9 cellular contexts compared by ENCODE assay signal in genomic region chr12:78088391-78088832, GRCh38.
DNase-seq lines count a peak whose midpoint lies in the region; ATAC-seq and TF ChIP-seq lines count a peak whose summit lies in the region.
"Had no signal": no experiment of that assay in that cellular context is flagged by ENCODE, and none has a peak within 500 bp of the region (broad histone marks: within the 10 kb centered on the region; RNA-seq: fewer than 3 reads in every experiment).

No MANE protein-coding gene starts in this region.

- no peak overlapping the region; a peak in 1 of 4 replicates for H3K27ac ChIP-seq in SK-N-SH (ENCODE audit: low read depth in 2 of 2, low read length in 1 of 2)
- H3K27ac ChIP-seq: C4-2B had no signal

- no peak for TF ChIP-seq RAD21 in SK-N-SH (IDR thresholded peaks at IDR 0.05; ENCODE audit: low read length)

- no peaks in the 10 kb centered on the region for H3K9me2 ChIP-seq in SK-N-SH

- no peaks in the 10 kb centered on the region for H3K27me3 ChIP-seq in SK-N-SH (ENCODE audit: insufficient read depth)

- peak overlapping the region in 1 of 2 experiments; percentile 49; a peak in 2 of 4 replicates for H3K4me3 ChIP-seq in SK-N-SH (ENCODE audit: low read depth in 2 of 2, low read length in 1 of 2)
- no peak overlapping the region for H3K4me3 ChIP-seq in mucosa of descending colon

- DNase-seq in A172 (ENCODE audit: low spot score): peak; percentile 16
- DNase-seq in HFFc6: no peak
- DNase-seq in SK-N-SH: no peak
- DNase-seq in left lobe of liver (ENCODE audit: low spot score): no peak
- no peak for DNase-seq in DMS114 treated with DMSO at 0.1 percent for 48 hours (lab: John Stamatoyannopoulos, UW; ENCODE audit: unreplicated experiment)
- DNase-seq in NCI-H82 (lab: John Stamatoyannopoulos, UW): no peak
- no peak for DNase-seq in mucosa of descending colon

- WGBS in SK-N-SH (ENCODE audit: low lambda C conversion rate): 84% methylated on average over 3 of the region's 3 CpGs

- H3K4me3 Mint-ChIP-seq in HFFc6: peak overlapping the region; percentile 21; the same call in 1 of the 2 replicates

- H3K9me3 ChIP-seq in SK-N-SH (no peaks in the 10 kb centered on the region), mucosa of descending colon (no peaks in the 10 kb centered on the region)

- CTCF ChIA-PET in SK-N-SH (lab: Yijun Ruan, JAX): no interaction called here

- H3K4me1 Mint-ChIP-seq in HFFc6 (ENCODE audit: low read depth): peaks cover 22% of the 10 kb centered on the region

- TF ChIP-seq EP300 in SK-N-SH (IDR thresholded peaks at IDR 0.05; ENCODE audit: borderline replicate concordance in 1 of 2, low read depth in 1 of 2, low read length in 1 of 2): no peak

- ATAC-seq in left lobe of liver (peak; percentile 53), GM18861 (IDR thresholded peaks at IDR 0.05; ENCODE audit: unreplicated experiment) (no peak), mucosa of descending colon (no peak)

- H3K36me3 ChIP-seq in SK-N-SH (replicated peaks in 1 of 2; ENCODE audit: control insufficient read depth in 1 of 2, insufficient read depth in 2 of 2, low read length in 1 of 2) (peaks cover 0 to 7% of the 10 kb centered on the region in 2 experiments), mucosa of descending colon (ENCODE audit: low read depth) (no peaks in the 10 kb centered on the region)

- no peaks in the 10 kb centered on the region; the same call in 1 of the 2 replicates for H3K27me3 Mint-ChIP-seq in HFFc6 (ENCODE audit: insufficient read depth)

- no peak overlapping the region for H2AFZ ChIP-seq in SK-N-SH (ENCODE audit: low read depth)

- POLR2A ChIA-PET in SK-N-SH (lab: Yijun Ruan, JAX): no interaction called here

- TF ChIP-seq CTCF in HFFc6 (IDR thresholded peaks at IDR 0.05) (no peak), SK-N-SH (IDR thresholded peaks at IDR 0.05) (no peak), mucosa of descending colon (IDR thresholded peaks at IDR 0.05) (no peak)

- peaks cover 25% of the 10 kb centered on the region for H3K36me3 Mint-ChIP-seq in HFFc6 (ENCODE audit: low read depth)

- no peaks in the 10 kb centered on the region for H3K79me2 ChIP-seq in SK-N-SH (ENCODE audit: insufficient read depth)

- no peak overlapping the region; the same call in 1 of the 2 replicates for H3K9ac ChIP-seq in SK-N-SH

- H3K27ac Mint-ChIP-seq in HFFc6: 0 out of 2 replicates have a peak overlapping the region, but pooled peaks have one; percentile 37

- H3K9me3 Mint-ChIP-seq in HFFc6: no peaks in the 10 kb centered on the region

- H3K4me1 ChIP-seq in SK-N-SH (ENCODE audit: control insufficient read depth in 1 of 2, insufficient read depth in 2 of 2, low read depth in 1 of 2, low read length in 1 of 2) (peaks cover 7 to 11% of the 10 kb centered on the region in 2 experiments; a peak in 2 of 4 replicates), mucosa of descending colon (ENCODE audit: low read depth) (no peaks in the 10 kb centered on the region)

- H4K20me1 ChIP-seq in SK-N-SH (ENCODE audit: insufficient read depth): no peaks in the 10 kb centered on the region

- peaks cover 12% of the 10 kb centered on the region for H3F3A ChIP-seq in SK-N-SH (replicated peaks; ENCODE audit: insufficient read depth)

- intact Hi-C loops in mucosa of descending colon (cut with DNase I, micrococcal nuclease): no loop called here

- peak overlapping the region; percentile 61 for H3K4me2 ChIP-seq in SK-N-SH

TF ChIP-seq in SK-N-SH, 30 proteins besides CTCF, POLR2A, EP300 and RAD21:
- TF ChIP-seq REST (IDR thresholded peaks at IDR 0.05; ENCODE audit: low read depth, low read length): no peak
- TF ChIP-seq FOXJ3 (CRISPR knock-in tag; IDR thresholded peaks at IDR 0.05): no peak
- TF ChIP-seq NRF1 (IDR thresholded peaks at IDR 0.05; ENCODE audit: low read depth, low read length): no peak
- no peak for TF ChIP-seq FOXM1 (IDR thresholded peaks at IDR 0.05; ENCODE audit: low read depth)
- TF ChIP-seq NFIC (IDR thresholded peaks at IDR 0.05; ENCODE audit: borderline replicate concordance): no peak
- no peak for TF ChIP-seq RXRA (IDR thresholded peaks at IDR 0.05; ENCODE audit: borderline replicate concordance, low read depth)
- TF ChIP-seq USF2 (IDR thresholded peaks at IDR 0.05; ENCODE audit: borderline replicate concordance, low read depth, low read length): no peak
- no peak for TF ChIP-seq FOSL2 (IDR thresholded peaks at IDR 0.05; ENCODE audit: borderline replicate concordance, low read depth)
- no peak for TF ChIP-seq SIN3A (IDR thresholded peaks at IDR 0.05; ENCODE audit: borderline replicate concordance, low read depth, low read length)
- TF ChIP-seq IRF3 (IDR thresholded peaks at IDR 0.05; ENCODE audit: low read depth, low read length): no peak
- TF ChIP-seq TCF12 (IDR thresholded peaks at IDR 0.05): no peak
- TF ChIP-seq RCOR1 (IDR thresholded peaks at IDR 0.05; ENCODE audit: low read length): no peak
- TF ChIP-seq TEAD4 (IDR thresholded peaks at IDR 0.05; ENCODE audit: borderline replicate concordance, insufficient read depth): no peak
- no peak for TF ChIP-seq CHD2 (IDR thresholded peaks at IDR 0.05; ENCODE audit: low read length, partially characterized antibody)
- no peak for TF ChIP-seq POLR2AphosphoS5 (IDR thresholded peaks at IDR 0.05; ENCODE audit: low read depth, low read length)
- TF ChIP-seq TAF1 (IDR thresholded peaks at IDR 0.05; ENCODE audit: borderline replicate concordance, low read depth, low read length): no peak
- TF ChIP-seq MAX (IDR thresholded peaks at IDR 0.05; ENCODE audit: low read depth): no peak
- no peak for TF ChIP-seq GATA2 (CRISPR knock-in tag; IDR thresholded peaks at IDR 0.05)
- no peak for TF ChIP-seq USF1 (IDR thresholded peaks at IDR 0.05; ENCODE audit: borderline replicate concordance, low read depth)
- no peak for TF ChIP-seq JUND (IDR thresholded peaks at IDR 0.05)
